Comparison of ENCODE assay signal across 8 cellular contexts in the genomic region with DNA sequence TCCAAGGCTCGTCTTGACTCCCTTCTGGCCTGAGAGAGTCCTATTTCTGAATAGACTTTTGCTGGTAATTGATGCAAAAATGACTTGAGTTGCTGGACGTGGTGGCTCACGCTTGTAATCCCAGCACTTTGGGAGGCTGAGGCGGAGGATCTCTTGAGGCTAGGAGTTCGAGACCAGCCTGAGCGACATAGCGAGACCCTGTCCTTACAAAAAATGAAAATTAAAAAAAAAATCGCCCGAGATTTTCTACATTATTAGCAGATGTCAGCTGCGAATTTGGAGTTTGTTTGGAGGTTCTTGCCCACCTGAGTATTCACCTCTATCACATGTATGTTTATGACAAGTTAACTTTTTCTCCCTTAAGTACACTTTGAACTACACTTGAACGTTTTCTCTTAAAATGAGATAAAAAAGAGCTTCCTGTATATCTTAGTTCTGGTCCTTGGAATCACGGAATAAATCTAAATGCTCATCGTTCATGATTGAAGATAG. TPM values are rescaled to one million over a fixed set of nuclear protein-coding genes. Genes with fewer than 3 reads are reported as not detected.
DNase-seq lines count a peak whose midpoint lies in the region; ATAC-seq and TF ChIP-seq lines count a peak whose summit lies in the region.

No MANE protein-coding gene starts in this region.

- no peak for DNase-seq in SK-N-SH
- DNase-seq in stomach = no peak
- no peak for DNase-seq in omental fat pad (ENCODE audit: low spot score)

- H3K9me3 Mint-ChIP-seq in activated naive CD8-positive, alpha-beta T cell (ENCODE audit: low read depth) = no peaks in the 10 kb centered on the region

- H3K4me2 ChIP-seq in SK-N-SH = peak overlapping the region; percentile 76

- TF ChIP-seq CTCF in SK-N-SH (IDR thresholded peaks at IDR 0.05) (no peak), stomach (IDR thresholded peaks at IDR 0.05) (no peak), omental fat pad (IDR thresholded peaks at IDR 0.05) (no peak)

- H3K27ac Mint-ChIP-seq in activated naive CD8-positive, alpha-beta T cell = peak overlapping the region; percentile 100

- H3K36me3 Mint-ChIP-seq in activated naive CD8-positive, alpha-beta T cell = no peaks in the 10 kb centered on the region

- H3K27me3 Mint-ChIP-seq in activated naive CD8-positive, alpha-beta T cell = no peaks in the 10 kb centered on the region

- H3K9me2 ChIP-seq in SK-N-SH = no peaks in the 10 kb centered on the region

- H3K4me3 Mint-ChIP-seq in activated naive CD8-positive, alpha-beta T cell = peak overlapping the region; percentile 91

- no peak for TF ChIP-seq EP300 in SK-N-SH (IDR thresholded peaks at IDR 0.05; ENCODE audit: borderline replicate concordance in 1 of 2, low read depth in 1 of 2, low read length in 1 of 2)
- TF ChIP-seq EP300 in stomach (IDR thresholded peaks at IDR 0.05) = no peak

- H3K9ac ChIP-seq in SK-N-SH = peak overlapping the region; percentile 96
- peak overlapping the region; percentile 98; the same call in 1 of the 2 replicates for H3K9ac ChIP-seq in iPS-20b (ENCODE audit: low read depth, low read length)

- H3F3A ChIP-seq in SK-N-SH (replicated peaks; ENCODE audit: insufficient read depth) = peaks cover 26% of the 10 kb centered on the region

- ATAC-seq in SK-N-SH treated with all-trans-retinoic acid at 6 μM for 48 hours (no peak), omental fat pad (ENCODE audit: low FRiP score) (no peak), HG03159 (IDR thresholded peaks at IDR 0.05; ENCODE audit: unreplicated experiment) (no peak), GM19035 (IDR thresholded peaks at IDR 0.05; ENCODE audit: unreplicated experiment) (no peak)

- peak overlapping the region; percentile 79 to 93 for H3K4me3 ChIP-seq in SK-N-SH (ENCODE audit: low read depth in 2 of 2, low read length in 1 of 2)
- H3K4me3 ChIP-seq in iPS-20b (ENCODE audit: low read length) = peak overlapping the region; percentile 100
- H3K4me3 ChIP-seq in stomach = peak overlapping the region; percentile 54 to 76 (median 63)

- intact Hi-C loops in stomach (cut with DNase I; ENCODE audit: low total_unique reads) = no loop called here

- no peak for TF ChIP-seq POLR2A in stomach (IDR thresholded peaks at IDR 0.05)

- no peaks in the 10 kb centered on the region for H4K20me1 ChIP-seq in SK-N-SH (ENCODE audit: insufficient read depth)

- CTCF ChIA-PET in SK-N-SH (lab: Yijun Ruan, JAX) = interaction anchor here (0.9 to 1.0 kb wide), 3 partner anchors 35 to 278 kb away, joined by 3 to 5 read pairs (median 3); no protein-coding TSS in a partner anchor

- H3K79me2 ChIP-seq in SK-N-SH (ENCODE audit: insufficient read depth) = peaks cover 20% of the 10 kb centered on the region; the same call in 1 of the 2 replicates

- 74% methylated on average over 12 of the region's 13 CpGs for WGBS in SK-N-SH (ENCODE audit: low lambda C conversion rate)
- 64 to 69% (median 67%) methylated on average over 13 of the region's 13 CpGs for WGBS in stomach, 5 donors

- POLR2A ChIA-PET in SK-N-SH (lab: Yijun Ruan, JAX) = interaction anchor here (0.6 to 2.2 kb wide), 12 partner anchors 10 to 277 kb away, joined by 3 to 12 read pairs (median 5); partner anchors contain the start of genes MXD1, PCYOX1 and SNRPG

- no peaks in the 10 kb centered on the region for H3K9me3 ChIP-seq in SK-N-SH
- no peaks in the 10 kb centered on the region for H3K9me3 ChIP-seq in iPS-20b (ENCODE audit: insufficient read depth, low read depth, low read length)
- H3K9me3 ChIP-seq in stomach = no peaks in the 10 kb centered on the region

- H3K36me3 ChIP-seq in SK-N-SH (replicated peaks in 1 of 2; ENCODE audit: control insufficient read depth in 1 of 2, insufficient read depth in 2 of 2, low read length in 1 of 2) = peaks cover 0 to 6% of the 10 kb centered on the region in 2 experiments
- no peaks in the 10 kb centered on the region for H3K36me3 ChIP-seq in iPS-20b (ENCODE audit: insufficient read depth, low read depth, low read length)
- H3K36me3 ChIP-seq in stomach = no peaks in the 10 kb centered on the region

- TF ChIP-seq RAD21 in SK-N-SH (IDR thresholded peaks at IDR 0.05; ENCODE audit: low read length) = no peak

- peaks cover 24% of the 10 kb centered on the region for H3K4me1 Mint-ChIP-seq in activated naive CD8-positive, alpha-beta T cell (ENCODE audit: low read depth)

- H3K27me3 ChIP-seq in SK-N-SH (ENCODE audit: insufficient read depth) (no peaks in the 10 kb centered on the region), iPS-20b (ENCODE audit: insufficient read depth, low read length) (no peaks in the 10 kb centered on the region), stomach (no peaks in the 10 kb centered on the region)

- H3K27ac ChIP-seq in SK-N-SH (ENCODE audit: low read depth in 2 of 2, low read length in 1 of 2) = peak overlapping the region; percentile 25 to 87
- no peak overlapping the region for H3K27ac ChIP-seq in iPS-20b (ENCODE audit: low read length)
- H3K27ac ChIP-seq in stomach = peak overlapping the region; percentile 94 to 98 (median 97)

- H3K4me1 ChIP-seq in SK-N-SH (ENCODE audit: control insufficient read depth in 1 of 2, insufficient read depth in 2 of 2, low read depth in 1 of 2, low read length in 1 of 2) (no peaks in the 10 kb centered on the region), iPS-20b (ENCODE audit: insufficient read depth, low read length) (no peaks in the 10 kb centered on the region; the same call in 1 of the 2 replicates), stomach (peaks cover 7 to 21% (median 11%) of the 10 kb centered on the region in 4 donors)

- peak overlapping the region; percentile 82 for H2AFZ ChIP-seq in SK-N-SH (ENCODE audit: low read depth)

TF ChIP-seq in SK-N-SH, 30 proteins besides CTCF, POLR2A, EP300 and RAD21 (continues in another document):
- no peak for TF ChIP-seq USF1 (IDR thresholded peaks at IDR 0.05; ENCODE audit: borderline replicate concordance, low read depth)
- no peak for TF ChIP-seq GABPA (IDR thresholded peaks at IDR 0.05; ENCODE audit: low read depth)
- TF ChIP-seq MAX (IDR thresholded peaks at IDR 0.05; ENCODE audit: low read depth) = no peak
- no peak for TF ChIP-seq JUND (IDR thresholded peaks at IDR 0.05)
- TF ChIP-seq ELF1 (IDR thresholded peaks at IDR 0.05) = no peak
- no peak for TF ChIP-seq NFIC (IDR thresholded peaks at IDR 0.05; ENCODE audit: borderline replicate concordance)
- TF ChIP-seq SMC3 (IDR thresholded peaks at IDR 0.05; ENCODE audit: low read depth, low read length) = no peak
- no peak for TF ChIP-seq SIN3A (IDR thresholded peaks at IDR 0.05; ENCODE audit: borderline replicate concordance, low read depth, low read length)
- no peak for TF ChIP-seq GATA2 (CRISPR knock-in tag; IDR thresholded peaks at IDR 0.05)
- TF ChIP-seq RFX5 (IDR thresholded peaks at IDR 0.05; ENCODE audit: low read length) = no peak
- no peak for TF ChIP-seq NRF1 (IDR thresholded peaks at IDR 0.05; ENCODE audit: low read depth, low read length)
- TF ChIP-seq FOXJ3 (CRISPR knock-in tag; IDR thresholded peaks at IDR 0.05) = no peak

TF ChIP-seq in SK-N-SH treated with all-trans-retinoic acid at 6 μM for 48 hours, 23 proteins besides CTCF, POLR2A, EP300 and RAD21 (continues in another document):
- no peak for TF ChIP-seq TOX (CRISPR knock-in tag; IDR thresholded peaks at IDR 0.05; ENCODE audit: borderline replicate concordance)
- TF ChIP-seq RARB (CRISPR knock-in tag; IDR thresholded peaks at IDR 0.05) = no peak
- TF ChIP-seq ZFP30 (CRISPR knock-in tag; IDR thresholded peaks at IDR 0.05) = no peak
- no peak for TF ChIP-seq BACH2 (CRISPR knock-in tag; IDR thresholded peaks at IDR 0.05; ENCODE audit: borderline replicate concordance)
- TF ChIP-seq ZNF565 (CRISPR knock-in tag; conservative IDR thresholded peaks at IDR 0.05; ENCODE audit: low read depth) = no peak
- TF ChIP-seq CSDC2 (CRISPR knock-in tag; IDR thresholded peaks at IDR 0.05) = no peak
- TF ChIP-seq TCF4 (CRISPR knock-in tag; IDR thresholded peaks at IDR 0.05; ENCODE audit: borderline replicate concordance) = no peak
- TF ChIP-seq PATZ1 (CRISPR knock-in tag; IDR thresholded peaks at IDR 0.05; ENCODE audit: borderline replicate concordance) = no peak
- no peak for TF ChIP-seq ZNF70 (CRISPR knock-in tag; IDR thresholded peaks at IDR 0.05)

RNA-seq across cellular contexts. Expression of gene C2orf42, which starts 0.5 kb away (rescaled TPM):
- polyA plus RNA-seq in SK-N-SH (2012; rRNA removed) (5.1 and 6.8 TPM in 2 replicates), stomach (1 to 10 TPM; 3.9 to 6.3 (median 4.3) TPM)
- polyA plus RNA-seq in SK-N-SH (2012; cell fraction: cytosol; rRNA removed) = 5.1 and 7.2 TPM in 2 replicates
- polyA plus RNA-seq in SK-N-SH (2012; cell fraction: nucleus; rRNA removed) = 7.8 and 10.7 TPM in 2 replicates
- total RNA-seq in stomach (10 to 100 TPM in 3 of 5 donors, 1 to 10 TPM in 2; 2.6 to 23.2 (median 11.7) TPM), omental fat pad (10 to 100 TPM; 10.6 to 15.3 (median 11.2) TPM)

RNA-seq across cellular contexts. Expression of gene TIA1, which starts 57.1 kb away (rescaled TPM):
- polyA plus RNA-seq in SK-N-SH (2012; rRNA removed) (77.7 and 98.0 TPM in 2 replicates), stomach (10 to 100 TPM in 2 of 3 donors, 1 to 10 TPM in 1; 7.0 to 56.4 (median 10.9) TPM)
- polyA plus RNA-seq in SK-N-SH (2012; cell fraction: cytosol; rRNA removed) = 45.2 and 48.0 TPM in 2 replicates
- polyA plus RNA-seq in SK-N-SH (2012; cell fraction: nucleus; rRNA removed) = 384 and 536 TPM in 2 replicates
- total RNA-seq in stomach (100 to 1,000 TPM in 4 of 5 donors, 10 to 100 TPM in 1; 99.9 to 261 (median 205) TPM), omental fat pad (100 to 1,000 TPM in 1 of 4 donors, 10 to 100 TPM in 3; 38.1 to 170 (median 53.9) TPM)
